ENCODE assay signal across 33 cellular contexts in the genomic region with DNA sequence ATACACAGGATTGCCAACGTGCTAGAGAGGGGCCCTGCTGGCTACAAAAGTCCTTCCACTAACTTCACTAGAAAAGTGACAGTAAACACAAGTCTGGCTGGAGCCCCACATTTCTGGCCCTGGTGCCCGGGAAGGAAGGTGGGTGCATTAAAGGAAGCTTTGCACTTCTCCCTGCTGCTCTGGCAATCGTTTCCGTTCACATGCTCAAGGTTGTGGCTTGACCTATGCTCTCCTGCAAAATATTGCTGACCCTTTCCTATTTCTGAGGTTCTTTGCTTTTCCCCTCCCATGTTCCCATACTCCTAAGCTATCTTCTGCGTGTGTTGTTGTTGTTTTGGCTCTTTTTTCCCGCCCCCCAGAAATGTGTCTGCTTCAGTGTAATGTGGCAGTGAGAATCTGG. TPM values are rescaled to one million over a fixed set of nuclear protein-coding genes. Genes with fewer than 3 reads are reported as not detected.
"Had no signal": no experiment of that assay in that cellular context is flagged by ENCODE, and none has a peak within 500 bp of the region (broad histone marks: within the 10 kb centered on the region; RNA-seq: fewer than 3 reads in every experiment).

No MANE protein-coding gene starts in this region.

- DNase-seq: activated CD4-positive, alpha-beta memory T cell treated with anti-CD3 and anti-CD28 coated beads, Interleukin-2, amount 10 ng/mL, durations not matched to agents 7 days and 5 days; activated CD4-positive, alpha-beta T cell treated with anti-CD3 and anti-CD28 coated beads for 1 hour; activated CD4-positive, alpha-beta T cell treated with anti-CD3 and anti-CD28 coated beads for 36 hours; activated CD4-positive, alpha-beta T cell treated with anti-CD3 and anti-CD28 coated beads for 48 hours; activated CD4-positive, alpha-beta T cell treated with anti-CD3 and anti-CD28 coated beads, Interleukin-2, amount 10 ng/mL, durations not matched to agents 7 days and 5 days; activated CD4-positive, alpha-beta T cell treated with anti-CD3 and anti-CD28 coated beads, Interleukin-2, amount 50 U/mL, for 48 hours; activated CD4-positive, CD25-positive, alpha-beta regulatory T cell; activated CD8-positive, alpha-beta memory T cell treated with anti-CD3 and anti-CD28 coated beads for 24 hours; activated CD8-positive, alpha-beta memory T cell treated with anti-CD3 and anti-CD28 coated beads, Interleukin-2, amount 10 ng/mL, durations not matched to agents 7 days and 5 days; activated CD8-positive, alpha-beta memory T cell treated with anti-CD3 and anti-CD28 coated beads, Interleukin-2, amount 50 U/mL, for 48 hours; activated CD8-positive, alpha-beta T cell treated with anti-CD3 and anti-CD28 coated beads, Interleukin-2, amount 10 ng/mL, durations not matched to agents 7 days and 5 days; activated effector memory CD4-positive, alpha-beta T cell treated with Interleukin-2 at 50 U/mL for 16 hours; activated gamma-delta T cell; activated naive CD4-positive, alpha-beta T cell treated with anti-CD3 and anti-CD28 coated beads, Interleukin-2, amount 10 ng/mL, durations not matched to agents 7 days and 5 days; activated naive CD4-positive, alpha-beta T cell treated with Interleukin-2 at 50 U/mL for 16 hours; activated naive CD8-positive, alpha-beta T cell treated with anti-CD3 and anti-CD28 coated beads, Interleukin-2, amount 10 ng/mL, durations not matched to agents 7 days and 5 days; activated naive CD8-positive, alpha-beta T cell treated with anti-CD3 and anti-CD28 coated beads, Interleukin-2, amount 50 U/mL, for 24 hours; activated T-cell treated with anti-CD3 and anti-CD28 coated beads, Interleukin-2, amount 50 U/mL, for 24 hours; activated T-cell treated with anti-CD3 and anti-CD28 coated beads, Interleukin-2, amount 50 U/mL, for 48 hours; amygdala; anterior cingulate cortex; caudate nucleus; T-helper 1 cell; T-helper 2 cell; T-helper 9 cell; WERI-Rb-1 had no signal

- H3K27me3 ChIP-seq: ascending aorta, cardiac muscle cell had no signal

- H3K9me3 ChIP-seq: ascending aorta had no signal

- H3K27ac ChIP-seq: ascending aorta, cardiac muscle cell, WERI-Rb-1 had no signal

- H3K36me3 ChIP-seq: ascending aorta, cardiac muscle cell, WERI-Rb-1 had no signal

- H3K4me3 ChIP-seq: ascending aorta, cardiac muscle cell had no signal

- ATAC-seq: activated CD4-positive, alpha-beta T cell treated with anti-CD3 and anti-CD28 coated beads for 36 hours; activated CD4-positive, CD25-positive, alpha-beta regulatory T cell treated with anti-CD3 and anti-CD28 coated beads, Interleukin-2, amount 50 U/mL, for 24 hours; activated CD8-positive, alpha-beta memory T cell treated with anti-CD3 and anti-CD28 coated beads, Interleukin-2, amount 10 ng/mL, durations not matched to agents 7 days and 5 days; activated CD8-positive, alpha-beta T cell treated with anti-CD3 and anti-CD28 coated beads, Interleukin-2, amount 10 ng/mL, durations not matched to agents 7 days and 5 days; activated naive CD8-positive, alpha-beta T cell treated with anti-CD3 and anti-CD28 coated beads, Interleukin-2, amount 50 U/mL, for 24 hours had no signal

- H3K4me1 ChIP-seq: ascending aorta had no signal

RNA-seq across cellular contexts. Expression of a gene that starts 9.1 kb away (rescaled TPM):
- total RNA-seq: activated CD4-positive, alpha-beta T cell treated with anti-CD3 and anti-CD28 coated beads for 36 hours; activated CD4-positive, alpha-beta T cell treated with anti-CD3 and anti-CD28 coated beads, Interleukin-2, amount 10 ng/mL, durations not matched to agents 7 days and 5 days; activated T-helper 2 cell treated with anti-CD3 and anti-CD28 coated beads, Interferon-gamma antibody, Interleukin-2, Interleukin-4, amounts not matched to agents 10 μg/mL and 5 μg/mL and 100 μg/mL, durations not matched to agents 14 hours and 24 hours and 36 hours; ascending aorta; bronchial epithelial cell; cardiac muscle cell; cerebellum; WTC11 had no signal

RNA-seq across cellular contexts. Expression of a gene that starts 25.1 kb away (rescaled TPM):
- total RNA-seq: bronchial epithelial cell, cardiac muscle cell, WTC11 had no signal
